In the genomic region with DNA sequence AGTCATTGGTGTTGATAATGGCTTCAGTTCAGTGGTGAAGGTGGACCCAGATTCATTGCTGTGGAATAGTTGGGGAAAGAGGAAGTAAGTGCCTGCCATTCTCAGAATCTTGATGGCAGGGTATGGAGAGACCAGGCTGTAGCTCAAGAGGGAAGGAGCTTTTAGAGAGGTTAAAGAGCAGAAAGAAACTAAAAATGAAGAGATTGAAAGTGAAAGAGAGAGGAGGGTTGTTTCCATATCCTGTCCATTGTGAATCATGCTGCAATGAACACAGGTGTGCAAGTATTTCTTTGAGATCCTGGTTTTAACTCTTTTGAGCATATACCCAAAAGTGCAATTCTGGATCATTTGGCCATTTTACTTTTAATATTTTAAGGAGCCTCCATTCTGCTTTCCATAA, we compare ENCODE assay signal across 10 cellular contexts.
DNase-seq lines count a peak whose midpoint lies in the region; ATAC-seq and TF ChIP-seq lines count a peak whose summit lies in the region.
"Had no signal": no experiment of that assay in that cellular context is flagged by ENCODE, and none has a peak within 500 bp of the region (broad histone marks: within the 10 kb centered on the region; RNA-seq: fewer than 3 reads in every experiment).

No MANE protein-coding gene starts in this region.

- no peaks in the 10 kb centered on the region for H3K36me3 Mint-ChIP-seq in activated T-cell treated with anti-CD3 and anti-CD28 coated beads, Interleukin-2, amount 50 U/mL, for 24 hours (ENCODE audit: low read depth)
- no peaks in the 10 kb centered on the region for H3K36me3 Mint-ChIP-seq in stimulated activated effector memory CD8-positive, alpha-beta T cell treated with anti-CD3 and anti-CD28 coated beads, Interleukin-12 subunit alpha, Interleukin-12 subunit beta, amount 100 ng/mL, for 72 hours

- DNase-seq in activated T-cell treated with anti-CD3 and anti-CD28 coated beads, Interleukin-2, amount 50 U/mL, for 24 hours = no peak
- no peak for DNase-seq in activated T-cell treated with anti-CD3 and anti-CD28 coated beads, Interleukin-2, amount 50 U/mL, for 48 hours
- peak in 1 of 2 donors; percentile 39 for DNase-seq in stimulated activated effector memory CD8-positive, alpha-beta T cell treated with anti-CD3 and anti-CD28 coated beads, Interleukin-12 subunit alpha, Interleukin-12 subunit beta, amount 100 ng/mL, for 72 hours (ENCODE audit: low spot score in 2 of 2)
- DNase-seq in activated effector memory CD4-positive, alpha-beta T cell treated with Interleukin-2 at 50 U/mL for 16 hours = no peak
- DNase-seq in NCI-H2029 treated with DMSO at 0.1 percent for 48 hours (lab: John Stamatoyannopoulos, UW) = no peak
- DNase-seq in erythroblast (lab: John Stamatoyannopoulos, UW) = no peak
- DNase-seq: pancreas had no signal

- peak overlapping the region; percentile 69 for H2AFZ ChIP-seq in KMS-11 (ENCODE audit: low read depth)

- H3K9ac ChIP-seq in KMS-11 = no peak overlapping the region

- peak overlapping the region; percentile 21 for H3K4me3 Mint-ChIP-seq in activated T-cell treated with anti-CD3 and anti-CD28 coated beads, Interleukin-2, amount 50 U/mL, for 24 hours
- peak overlapping the region; percentile 5 for H3K4me3 Mint-ChIP-seq in stimulated activated effector memory CD8-positive, alpha-beta T cell treated with anti-CD3 and anti-CD28 coated beads, Interleukin-12 subunit alpha, Interleukin-12 subunit beta, amount 100 ng/mL, for 72 hours

- peaks cover 16% of the 10 kb centered on the region for H3K4me1 ChIP-seq in KMS-11 (ENCODE audit: low read depth, poor library complexity, severe bottlenecking)
- H3K4me1 ChIP-seq: pancreas had no signal

- H3K27ac ChIP-seq in KMS-11 = peak overlapping the region; percentile 44
- H3K27ac ChIP-seq: pancreas had no signal

- H3K9me3 Mint-ChIP-seq in activated T-cell treated with anti-CD3 and anti-CD28 coated beads, Interleukin-2, amount 50 U/mL, for 24 hours = no peaks in the 10 kb centered on the region
- no peaks in the 10 kb centered on the region for H3K9me3 Mint-ChIP-seq in stimulated activated effector memory CD8-positive, alpha-beta T cell treated with anti-CD3 and anti-CD28 coated beads, Interleukin-12 subunit alpha, Interleukin-12 subunit beta, amount 100 ng/mL, for 72 hours

- TF ChIP-seq POLR2A in erythroblast (IDR thresholded peaks at IDR 0.05; ENCODE audit: low read length) = no peak

- H3K4me2 ChIP-seq in KMS-11 = peak overlapping the region; percentile 74

- TF ChIP-seq CTCF in KMS-11 (conservative IDR thresholded peaks at IDR 0.05; ENCODE audit: low read depth, low read length) = no peak

- no peaks in the 10 kb centered on the region for H3K27me3 Mint-ChIP-seq in activated T-cell treated with anti-CD3 and anti-CD28 coated beads, Interleukin-2, amount 50 U/mL, for 24 hours

- H4K20me1 ChIP-seq in KMS-11 (ENCODE audit: insufficient read depth) = no peaks in the 10 kb centered on the region

- H3K36me3 ChIP-seq in KMS-11 (ENCODE audit: insufficient read depth) = no peaks in the 10 kb centered on the region
- H3K36me3 ChIP-seq: pancreas had no signal

- H3K79me2 ChIP-seq in KMS-11 (ENCODE audit: insufficient read depth, low read depth) = no peaks in the 10 kb centered on the region

- no peaks in the 10 kb centered on the region for H3K27me3 ChIP-seq in KMS-11 (ENCODE audit: insufficient read depth, low read depth)
- H3K27me3 ChIP-seq: pancreas had no signal

- H3K27ac Mint-ChIP-seq in activated T-cell treated with anti-CD3 and anti-CD28 coated beads, Interleukin-2, amount 50 U/mL, for 24 hours = peak overlapping the region; percentile 66
- H3K27ac Mint-ChIP-seq in stimulated activated effector memory CD8-positive, alpha-beta T cell treated with anti-CD3 and anti-CD28 coated beads, Interleukin-12 subunit alpha, Interleukin-12 subunit beta, amount 100 ng/mL, for 72 hours = no peak overlapping the region

- peaks cover 19% of the 10 kb centered on the region for H3K4me1 Mint-ChIP-seq in activated T-cell treated with anti-CD3 and anti-CD28 coated beads, Interleukin-2, amount 50 U/mL, for 24 hours (ENCODE audit: low read depth)
- H3K4me1 Mint-ChIP-seq in stimulated activated effector memory CD8-positive, alpha-beta T cell treated with anti-CD3 and anti-CD28 coated beads, Interleukin-12 subunit alpha, Interleukin-12 subunit beta, amount 100 ng/mL, for 72 hours = peaks cover 10% of the 10 kb centered on the region

- peak; percentile 93 for ATAC-seq in HG02588 (IDR thresholded peaks at IDR 0.05; ENCODE audit: unreplicated experiment)
- ATAC-seq in stimulated activated effector memory CD8-positive, alpha-beta T cell treated with anti-CD3 and anti-CD28 coated beads, Interleukin-12 subunit alpha, Interleukin-12 subunit beta, amount 100 ng/mL, for 72 hours = peak; percentile 71
- ATAC-seq: K562, pancreas had no signal

- no peak overlapping the region for H3K4me3 ChIP-seq in KMS-11 (IDR thresholded peaks at IDR 0.05; ENCODE audit: insufficient read depth, low read depth, low read length)
- H3K4me3 ChIP-seq: K562, pancreas had no signal
